ENCODE assay signal across 18 cellular contexts in the genomic region with DNA sequence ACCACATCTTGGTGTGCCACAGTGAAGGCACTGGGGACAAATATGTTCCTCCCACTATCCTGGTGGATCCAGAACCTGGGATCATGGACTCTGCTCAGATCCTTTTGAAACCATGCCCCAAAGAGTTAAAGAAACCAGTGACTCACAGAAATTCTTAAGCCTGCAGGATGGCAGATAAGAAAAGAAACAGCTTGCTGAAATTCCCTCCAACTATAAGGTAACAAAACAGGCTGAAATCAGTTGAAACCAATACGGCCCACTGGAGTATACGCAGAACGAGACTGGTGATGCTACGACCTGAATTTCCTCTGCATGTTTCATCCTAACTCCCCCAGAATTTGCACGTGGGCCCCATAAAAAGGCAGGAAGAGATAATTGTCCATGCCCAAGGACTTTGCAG.
DNase-seq lines count a peak whose midpoint lies in the region; ATAC-seq and TF ChIP-seq lines count a peak whose summit lies in the region.
"Had no signal": no experiment of that assay in that cellular context is flagged by ENCODE, and none has a peak within 500 bp of the region (broad histone marks: within the 10 kb centered on the region; RNA-seq: fewer than 3 reads in every experiment).

No MANE protein-coding gene starts in this region.

- H3K9me2 ChIP-seq in GM23338 (ENCODE audit: insufficient read depth): peaks cover 21% of the 10 kb centered on the region

- H2AFZ ChIP-seq in GM23338: no peak overlapping the region

- intact Hi-C loops in adrenal gland (cut with DNase I) (no loop called here), prostate gland (cut with DNase I) (no loop called here)

- peaks cover 3% of the 10 kb centered on the region; the same call in 1 of the 3 replicates for H3K36me3 Mint-ChIP-seq in GM23338 (ENCODE audit: low read depth)

- no peak overlapping the region for H3K27ac Mint-ChIP-seq in GM23338
- H3K27ac Mint-ChIP-seq: dendritic cell treated with granulocyte-macrophage colony-stimulating factor and Interleukin-4, amounts not matched to agents 40 ng/mL and 50 ng/mL, for 4 days had no signal

- H3K4me1 Mint-ChIP-seq in GM23338: peaks cover 39% of the 10 kb centered on the region

- H3K36me3 ChIP-seq in GM23338 (ENCODE audit: insufficient read depth) (no peaks in the 10 kb centered on the region), adrenal gland (replicated peaks in 1 of 2) (no peaks in the 10 kb centered on the region), prostate gland (no peaks in the 10 kb centered on the region)
- H3K36me3 ChIP-seq: lower lobe of right lung, pancreas had no signal

- no peaks in the 10 kb centered on the region for H3K79me2 ChIP-seq in GM23338 (replicated peaks; ENCODE audit: insufficient read depth)

- ATAC-seq in GM23338 (no peak), GM19328 (IDR thresholded peaks at IDR 0.05; ENCODE audit: unreplicated experiment) (no peak)
- ATAC-seq: body of pancreas, lower lobe of right lung, pancreas had no signal

- peaks cover 5% of the 10 kb centered on the region; the same call in 1 of the 3 replicates for H3K9me3 Mint-ChIP-seq in GM23338
- H3K9me3 Mint-ChIP-seq: dendritic cell treated with granulocyte-macrophage colony-stimulating factor and Interleukin-4, amounts not matched to agents 40 ng/mL and 50 ng/mL, for 4 days had no signal

- DNase-seq in GM23338 (ENCODE audit: low spot score): peak; percentile 3
- peak; percentile 77 for DNase-seq in amniotic epithelial cell (ENCODE audit: low read depth)
- peak; percentile 32 for DNase-seq in fibroblast of villous mesenchyme (ENCODE audit: low read depth)
- peak; percentile 11 for DNase-seq in retinal pigment epithelial cell (ENCODE audit: low read depth)
- DNase-seq in adrenal gland: no peak
- no peak for DNase-seq in prostate gland (ENCODE audit: low spot score)
- DNase-seq: activated CD4-positive, alpha-beta T cell treated with anti-CD3 and anti-CD28 coated beads, Interleukin-2, amount 50 U/mL, for 1 hour; activated naive CD4-positive, alpha-beta T cell; activated T-cell treated with anti-CD3 and anti-CD28 coated beads for 4 hours; body of pancreas; lower lobe of right lung; NCI-H2029; NCI-H510A; pancreas; Right ventricle myocardium superior; T-helper 1 cell had no signal

- peaks cover 26% of the 10 kb centered on the region for H3K4me1 ChIP-seq in GM23338 (ENCODE audit: insufficient read depth)
- no peaks in the 10 kb centered on the region for H3K4me1 ChIP-seq in adrenal gland (replicated peaks in 1 of 2)
- H3K4me1 ChIP-seq in prostate gland (replicated peaks): no peaks in the 10 kb centered on the region
- H3K4me1 ChIP-seq: body of pancreas, lower lobe of right lung, pancreas had no signal

- no peaks in the 10 kb centered on the region for H3K27me3 ChIP-seq in GM23338 (ENCODE audit: insufficient read depth)
- H3K27me3 ChIP-seq in adrenal gland: no peaks in the 10 kb centered on the region
- no peaks in the 10 kb centered on the region for H3K27me3 ChIP-seq in prostate gland (replicated peaks; ENCODE audit: insufficient read depth)
- H3K27me3 ChIP-seq: body of pancreas, pancreas had no signal

- H3K27ac ChIP-seq in GM23338 (ENCODE audit: low read depth) (peak overlapping the region; percentile 24; the same call in 1 of the 2 replicates), adrenal gland (no peak overlapping the region), prostate gland (no peak overlapping the region)
- H3K27ac ChIP-seq: body of pancreas, lower lobe of right lung, pancreas had no signal

- no peak for TF ChIP-seq POLR2A in adrenal gland (IDR thresholded peaks at IDR 0.05)
- no peak for TF ChIP-seq POLR2A in prostate gland (IDR thresholded peaks at IDR 0.05)

- no peak overlapping the region for H3K4me3 Mint-ChIP-seq in GM23338
- H3K4me3 Mint-ChIP-seq: dendritic cell treated with granulocyte-macrophage colony-stimulating factor and Interleukin-4, amounts not matched to agents 40 ng/mL and 50 ng/mL, for 4 days had no signal

- H3K9me3 ChIP-seq in adrenal gland (replicated peaks in 1 of 3) (no peaks in the 10 kb centered on the region), prostate gland (no peaks in the 10 kb centered on the region)
- H3K9me3 ChIP-seq: body of pancreas, lower lobe of right lung, pancreas had no signal

- H3K4me3 ChIP-seq in GM23338 (no peak overlapping the region), fibroblast of villous mesenchyme (ENCODE audit: low read depth, low read length) (no peak overlapping the region), retinal pigment epithelial cell (ENCODE audit: low read length) (no peak overlapping the region), adrenal gland (no peak overlapping the region), prostate gland (no peak overlapping the region)
- H3K4me3 ChIP-seq: body of pancreas, lower lobe of right lung, pancreas had no signal

- no peak overlapping the region for H3K4me2 ChIP-seq in GM23338

- no peaks in the 10 kb centered on the region for H3F3A ChIP-seq in GM23338 (replicated peaks; ENCODE audit: low read depth)

- peaks cover 13% of the 10 kb centered on the region for H3K27me3 Mint-ChIP-seq in GM23338 (ENCODE audit: insufficient read depth, low read depth, poor library complexity)
- H3K27me3 Mint-ChIP-seq: dendritic cell treated with granulocyte-macrophage colony-stimulating factor and Interleukin-4, amounts not matched to agents 40 ng/mL and 50 ng/mL, for 4 days had no signal

- H4K20me1 ChIP-seq in GM23338 (replicated peaks; ENCODE audit: insufficient read depth): no peaks in the 10 kb centered on the region

- WGBS in adrenal gland, 4 donors: 31 to 48% (median 42%) methylated on average over 5 of the region's 5 CpGs
- 45% methylated on average over 5 of the region's 5 CpGs for WGBS in prostate gland

- TF ChIP-seq CTCF in GM23338 (conservative IDR thresholded peaks at IDR 0.05; ENCODE audit: low read depth in 2 of 2) (no peak), fibroblast of villous mesenchyme (IDR thresholded peaks at IDR 0.05; ENCODE audit: insufficient read depth, low read depth, low read length) (no peak), retinal pigment epithelial cell (conservative IDR thresholded peaks at IDR 0.05; ENCODE audit: low read depth, low read length) (no peak), adrenal gland (IDR thresholded peaks at IDR 0.05) (no peak), prostate gland (IDR thresholded peaks at IDR 0.05) (no peak)

TF ChIP-seq in GM23338, 12 proteins besides CTCF, POLR2A, EP300 and RAD21:
- no peak for TF ChIP-seq CREB1 (CRISPR knock-in tag; IDR thresholded peaks at IDR 0.05; ENCODE audit: low read depth)
- TF ChIP-seq ETS1 (IDR thresholded peaks at IDR 0.05): no peak
- TF ChIP-seq ZNF331 (CRISPR knock-in tag; IDR thresholded peaks at IDR 0.05; ENCODE audit: low read depth): no peak

Comparison
In these comparisons a context has a peak if more than half of its experiments do, and no peak if none do; other contexts are left out.
1. DNase-seq: peak in GM23338 (single experiment), amniotic epithelial cell (single experiment), fibroblast of villous mesenchyme (single experiment) and retinal pigment epithelial cell (single experiment); none in adrenal gland (0 of 7) and prostate gland (single experiment).